In genomic region chr17:72512649-72513556, GRCh38 we compare ENCODE assay signal across 21 cellular contexts.
DNase-seq lines count a peak whose midpoint lies in the region; ATAC-seq and TF ChIP-seq lines count a peak whose summit lies in the region.
"Had no signal": no experiment of that assay in that cellular context is flagged by ENCODE, and none has a peak within 500 bp of the region (broad histone marks: within the 10 kb centered on the region; RNA-seq: fewer than 3 reads in every experiment).

No MANE protein-coding gene starts in this region.

- DNase-seq in NCI-H2171 treated with DMSO at 0.1 percent for 48 hours (lab: John Stamatoyannopoulos, UW), result peak; percentile 92
- DNase-seq in natural killer cell treated with Interleukin-12 subunit alpha and Interleukin-12 subunit beta and Interleukin-15 and Interleukin-18, amount 100 ng/mL, for 72 hours (ENCODE audit: low spot score), result no peak
- DNase-seq in stimulated activated CD4-positive, alpha-beta T cell treated with anti-CD3 and anti-CD28 coated beads, Interleukin-12 subunit alpha, Interleukin-12 subunit beta, amount 100 ng/mL, for 4 hours, result no peak
- DNase-seq in lower lobe of right lung, result no peak
- DNase-seq in tibial nerve (ENCODE audit: low spot score in 2 of 2), result no peak
- no peak for DNase-seq in medulla oblongata (ENCODE audit: extremely low spot score)
- DNase-seq: activated effector memory CD4-positive, alpha-beta T cell treated with anti-CD3 and anti-CD28 coated beads, Interleukin-2, amount 50 U/mL, for 16 hours; foreskin fibroblast; GDM1; left colon; NCI-H2227 treated with DMSO at 0.1 percent for 48 hours; pancreas; SHP77 treated with DMSO at 0.1 percent for 48 hours; stimulated activated CD4-positive, alpha-beta T cell treated with anti-CD3 and anti-CD28 coated beads, Interleukin-2, amount 100 ng/mL, for 48 hours; T-helper 2 cell had no signal

- no peaks in the 10 kb centered on the region for H3K9me3 Mint-ChIP-seq in natural killer cell treated with Interleukin-12 subunit alpha and Interleukin-12 subunit beta and Interleukin-15 and Interleukin-18, amount 100 ng/mL, for 72 hours
- H3K9me3 Mint-ChIP-seq: GM23338 had no signal

- H3K4me3 ChIP-seq in lower lobe of right lung (no peak overlapping the region), tibial nerve (no peak overlapping the region)
- H3K4me3 ChIP-seq: ascending aorta, colonic mucosa, GM23338, pancreas, suprapubic skin had no signal

- no peak overlapping the region for H3K27ac Mint-ChIP-seq in natural killer cell treated with Interleukin-12 subunit alpha and Interleukin-12 subunit beta and Interleukin-15 and Interleukin-18, amount 100 ng/mL, for 72 hours
- H3K27ac Mint-ChIP-seq: GM23338 had no signal

- WGBS in tibial nerve, 2 donors, result 76 to 82% methylated on average over 8 of the region's 8 CpGs

- peaks cover 8 to 18% of the 10 kb centered on the region in 2 donors for H3K27me3 Mint-ChIP-seq in natural killer cell treated with Interleukin-12 subunit alpha and Interleukin-12 subunit beta and Interleukin-15 and Interleukin-18, amount 100 ng/mL, for 72 hours

- intact Hi-C loops in lower lobe of right lung (cut with DNase I), result no loop called here

- no peak for TF ChIP-seq POLR2A in tibial nerve (IDR thresholded peaks at IDR 0.05)

- TF ChIP-seq CTCF in lower lobe of right lung (IDR thresholded peaks at IDR 0.05), result no peak
- TF ChIP-seq CTCF in tibial nerve (IDR thresholded peaks at IDR 0.05), result no peak

- H3K4me3 Mint-ChIP-seq in natural killer cell treated with Interleukin-12 subunit alpha and Interleukin-12 subunit beta and Interleukin-15 and Interleukin-18, amount 100 ng/mL, for 72 hours, result no peak overlapping the region
- H3K4me3 Mint-ChIP-seq: GM23338 had no signal

- peaks cover 11% of the 10 kb centered on the region for H3K4me1 ChIP-seq in lower lobe of right lung
- H3K4me1 ChIP-seq in tibial nerve, result peaks cover 0 to 48% (median 16%) of the 10 kb centered on the region in 4 donors
- H3K4me1 ChIP-seq: ascending aorta had no signal

- H3K36me3 Mint-ChIP-seq in natural killer cell treated with Interleukin-12 subunit alpha and Interleukin-12 subunit beta and Interleukin-15 and Interleukin-18, amount 100 ng/mL, for 72 hours, result no peaks in the 10 kb centered on the region

- no peaks in the 10 kb centered on the region for H3K4me1 Mint-ChIP-seq in natural killer cell treated with Interleukin-12 subunit alpha and Interleukin-12 subunit beta and Interleukin-15 and Interleukin-18, amount 100 ng/mL, for 72 hours (ENCODE audit: low read depth in 2 of 2)

- no peak for TF ChIP-seq EP300 in tibial nerve (IDR thresholded peaks at IDR 0.05)

- no peaks in the 10 kb centered on the region for H3K36me3 ChIP-seq in lower lobe of right lung
- no peaks in the 10 kb centered on the region for H3K36me3 ChIP-seq in tibial nerve
- H3K36me3 ChIP-seq: ascending aorta, colonic mucosa, pancreas, suprapubic skin had no signal

- H3K27ac ChIP-seq in lower lobe of right lung (no peak overlapping the region), tibial nerve (no peak overlapping the region)
- H3K27ac ChIP-seq: ascending aorta, pancreas, suprapubic skin had no signal

- ATAC-seq in GM18502 (IDR thresholded peaks at IDR 0.05; ENCODE audit: poor library complexity, unreplicated experiment), result peak; percentile 28
- ATAC-seq in HG02610 (IDR thresholded peaks at IDR 0.05; ENCODE audit: unreplicated experiment), result peak; percentile 43
- ATAC-seq in natural killer cell treated with Interleukin-12 subunit alpha and Interleukin-12 subunit beta and Interleukin-15 and Interleukin-18, amount 100 ng/mL, for 72 hours, result peak; percentile 25 to 57
- no peak for ATAC-seq in lower lobe of right lung
- ATAC-seq: GM23338 had no signal

- no peaks in the 10 kb centered on the region for H3K9me3 ChIP-seq in lower lobe of right lung
- H3K9me3 ChIP-seq in tibial nerve, result no peaks in the 10 kb centered on the region
- H3K9me3 ChIP-seq: ascending aorta, colonic mucosa, pancreas, suprapubic skin had no signal

- H3K27me3 ChIP-seq in lower lobe of right lung (ENCODE audit: low read depth) (no peaks in the 10 kb centered on the region), tibial nerve (no peaks in the 10 kb centered on the region)
- H3K27me3 ChIP-seq: ascending aorta, colonic mucosa, pancreas, suprapubic skin had no signal

Comparison
In these comparisons a context has a peak if more than half of its experiments do, and no peak if none do; other contexts are left out.
1. ATAC-seq: peak in GM18502 (single experiment), HG02610 (single experiment) and natural killer cell treated with Interleukin-12 subunit alpha and Interleukin-12 subunit beta and Interleukin-15 and Interleukin-18, amount 100 ng/mL, for 72 hours (2 of 2); none in lower lobe of right lung (0 of 2).